8 cellular contexts compared by ENCODE assay signal in genomic region chr19:16076154-16076957, GRCh38. TPM values are rescaled to one million over a fixed set of nuclear protein-coding genes. Genes with fewer than 3 reads are reported as not detected.
DNase-seq lines count a peak whose midpoint lies in the region; ATAC-seq and TF ChIP-seq lines count a peak whose summit lies in the region.

TSS of gene TPM4 (plus strand) at chr19:16076495. CDS start at chr19:16076566, 71 bp downstream.

- H3K27me3 Mint-ChIP-seq in CD4-positive, alpha-beta T cell: no peaks in the 10 kb centered on the region
- peaks cover 9% of the 10 kb centered on the region for H3K27me3 Mint-ChIP-seq in neural crest cell (ENCODE audit: low read depth)

- peak within 1 kb of the TSS; percentile 94 for H3K27ac Mint-ChIP-seq in CD4-positive, alpha-beta T cell
- peak within 1 kb of the TSS; percentile 98 for H3K27ac Mint-ChIP-seq in neural crest cell (ENCODE audit: unreplicated experiment)

- H3K4me1 Mint-ChIP-seq in CD4-positive, alpha-beta T cell (ENCODE audit: low read depth): peaks cover 73% of the 10 kb centered on the region
- peaks cover 56% of the 10 kb centered on the region for H3K4me1 Mint-ChIP-seq in neural crest cell

- no peaks in the 10 kb centered on the region for H3K9me3 Mint-ChIP-seq in CD4-positive, alpha-beta T cell
- no peaks in the 10 kb centered on the region for H3K9me3 Mint-ChIP-seq in neural crest cell

- TF ChIP-seq CTCF in CD4-positive, alpha-beta T cell (IDR thresholded peaks at IDR 0.05): no peak
- no peak for TF ChIP-seq CTCF in RWPE2 (IDR thresholded peaks at IDR 0.05; ENCODE audit: poor library complexity, severe bottlenecking)
- TF ChIP-seq CTCF in foreskin fibroblast (IDR thresholded peaks at IDR 0.05; ENCODE audit: low read depth, low read length): no peak
- no peak for TF ChIP-seq CTCF in neural crest cell (conservative IDR thresholded peaks at IDR 0.05)
- peak in 1 of 7 experiments; percentile 3 for TF ChIP-seq CTCF in stomach (IDR thresholded peaks at IDR 0.05)

- H3K9me3 ChIP-seq in CD4-positive, alpha-beta T cell (ENCODE audit: control insufficient read depth, low read length): no peaks in the 10 kb centered on the region
- H3K9me3 ChIP-seq in RWPE2 (ENCODE audit: severe bottlenecking) (no peaks in the 10 kb centered on the region), stomach (no peaks in the 10 kb centered on the region)

- H3K27me3 ChIP-seq in CD4-positive, alpha-beta T cell (ENCODE audit: control insufficient read depth, insufficient read depth, low read length): no peaks in the 10 kb centered on the region
- H3K27me3 ChIP-seq in RWPE2 (ENCODE audit: insufficient read depth, poor library complexity, severe bottlenecking): no peaks in the 10 kb centered on the region
- H3K27me3 ChIP-seq in stomach: no peaks in the 10 kb centered on the region

- peak; percentile 95 for TF ChIP-seq EP300 in stomach (IDR thresholded peaks at IDR 0.05)

- H3K27ac ChIP-seq in CD4-positive, alpha-beta T cell (ENCODE audit: low read depth, low read length): peak within 1 kb of the TSS; percentile 72
- H3K27ac ChIP-seq in RWPE2 (ENCODE audit: poor library complexity, severe bottlenecking) (peak within 1 kb of the TSS; percentile 99), stomach (peak within 1 kb of the TSS; percentile 84 to 100 (median 100))

- peak; percentile 46 to 87 (median 66) for DNase-seq in CD4-positive, alpha-beta T cell
- DNase-seq in HS-5 (ENCODE audit: low read depth) (peak; percentile 75), RWPE2 (ENCODE audit: low spot score) (peak; percentile 93), foreskin fibroblast (peak; percentile 98 to 99), neural crest cell (ENCODE audit: low read depth, low spot score) (peak; percentile 71), stomach (peak; percentile 84)
- DNase-seq in activated effector memory CD4-positive, alpha-beta T cell treated with anti-CD3 and anti-CD28 coated beads, Interleukin-2, amount 50 U/mL, for 16 hours: peak; percentile 95

- H3K4me1 ChIP-seq in RWPE2 (ENCODE audit: insufficient read depth, poor library complexity, severe bottlenecking) (peaks cover 17% of the 10 kb centered on the region), stomach (peaks cover 28 to 83% (median 69%) of the 10 kb centered on the region in 4 donors)

- peak in 2 of 4 donors; percentile 8 to 17 for TF ChIP-seq POLR2A in stomach (IDR thresholded peaks at IDR 0.05)

- H3K36me3 ChIP-seq in RWPE2 (ENCODE audit: low read depth) (peaks cover 51% of the 10 kb centered on the region), stomach (peaks cover under 1 to 23% (median 11%) of the 10 kb centered on the region in 4 donors)

- WGBS in stomach, 5 donors: 0 to 1% (median 0%) methylated on average over 21 to 101 of the region's 101 CpGs

- peaks cover 40% of the 10 kb centered on the region for H3K36me3 Mint-ChIP-seq in CD4-positive, alpha-beta T cell (ENCODE audit: low read depth)
- peaks cover 7% of the 10 kb centered on the region for H3K36me3 Mint-ChIP-seq in neural crest cell (ENCODE audit: low read depth)

- CTCF ChIA-PET in CD4-positive, alpha-beta T cell (lab: Charles Lee): interaction anchor here (0.6 to 4.1 kb wide), 6 partner anchors 10 to 35 kb away, joined by 3 to 24 read pairs (median 8); no protein-coding TSS in a partner anchor

- intact Hi-C loops in CD4-positive, alpha-beta T cell (cut with DNase I, micrococcal nuclease): loop anchor here (5.0 to 10.0 kb wide), 5 partner anchors 34 to 291 kb away; partner anchors contain the start of genes FAM32A (in 1 of the 2) and KLF2 (in 1 of the 2)
- intact Hi-C loops in stomach (cut with DNase I; ENCODE audit: low total_unique reads): no loop called here

- ATAC-seq in CD4-positive, alpha-beta T cell (ENCODE audit: poor library complexity): peak; percentile 26
- ATAC-seq in GM19351 (IDR thresholded peaks at IDR 0.05; ENCODE audit: unreplicated experiment) (peak; percentile 55), RWPE2 (ENCODE audit: low read depth) (peak; percentile 57)

- H3K4me3 ChIP-seq in RWPE2 (ENCODE audit: severe bottlenecking): peak within 1 kb of the TSS; percentile 96
- peak within 1 kb of the TSS; percentile 99 to 100 for H3K4me3 ChIP-seq in foreskin fibroblast (ENCODE audit: low read depth in 1 of 2, low read length in 2 of 2)
- H3K4me3 ChIP-seq in stomach: peak within 1 kb of the TSS; percentile 56 to 98 (median 82)

- H3K4me3 Mint-ChIP-seq in CD4-positive, alpha-beta T cell: peak within 1 kb of the TSS; percentile 85
- H3K4me3 Mint-ChIP-seq in neural crest cell: peak within 1 kb of the TSS; percentile 90

- POLR2A ChIA-PET in CD4-positive, alpha-beta T cell (lab: Charles Lee): interaction anchor here (0.9 to 9.6 kb wide), 14 partner anchors 10 to 254 kb away, joined by 3 to 192 read pairs (median 5); partner anchors contain the start of genes FAM32A, HSH2D and KLF2

RNA-seq across cellular contexts. Expression of gene TPM4, which starts in this region (rescaled TPM):
- total RNA-seq in CD4-positive, alpha-beta T cell: 100 to 1,000 TPM; 182 to 185 TPM
- 357 and 373 TPM in 2 replicates for total RNA-seq in neural crest cell
- total RNA-seq in stomach: 100 to 1,000 TPM; 167 to 609 (median 275) TPM
- 100 to 1,000 TPM; 185 to 475 (median 427) TPM for polyA plus RNA-seq in stomach

Comparison
In these comparisons a context has a peak if more than half of its experiments do, and no peak if none do; other contexts are left out.
1. Peak in every context shown above with its lines: DNase-seq, ATAC-seq, H3K4me3 ChIP-seq and H3K27ac ChIP-seq.